In genomic region chr3:42179110-42179725, GRCh38 we compare ENCODE assay signal across 9 cellular contexts.
DNase-seq lines count a peak whose midpoint lies in the region; ATAC-seq and TF ChIP-seq lines count a peak whose summit lies in the region.
"Had no signal": no experiment of that assay in that cellular context is flagged by ENCODE, and none has a peak within 500 bp of the region (broad histone marks: within the 10 kb centered on the region; RNA-seq: fewer than 3 reads in every experiment).

No MANE protein-coding gene starts in this region.

- H3K27me3 ChIP-seq in upper lobe of left lung = no peaks in the 10 kb centered on the region

- WGBS in upper lobe of left lung, 2 donors = 48 to 59% methylated on average over 4 to 7 of the region's 7 CpGs

- no peak for TF ChIP-seq EP300 in upper lobe of left lung (IDR thresholded peaks at IDR 0.05)

- H3K27ac Mint-ChIP-seq in chondrocyte (ENCODE audit: unreplicated experiment) = peak overlapping the region; percentile 87

- H3K36me3 ChIP-seq in upper lobe of left lung = peaks cover 0 to 7% (median 0%) of the 10 kb centered on the region in 4 donors

- no peaks in the 10 kb centered on the region for H3K27me3 Mint-ChIP-seq in chondrocyte (ENCODE audit: low read depth)

- H3K4me3 ChIP-seq in upper lobe of left lung = no peak overlapping the region

- peak; percentile 92 for ATAC-seq in left lobe of liver
- ATAC-seq in upper lobe of left lung (ENCODE audit: low FRiP score in 2 of 2) = peak; percentile 61 to 90
- ATAC-seq in GM19452 (IDR thresholded peaks at IDR 0.05; ENCODE audit: unreplicated experiment) = no peak

- H3K4me1 ChIP-seq in upper lobe of left lung = peaks cover 5 to 14% (median 12%) of the 10 kb centered on the region in 4 donors

- peak; percentile 94 for DNase-seq in Caki2 (ENCODE audit: low read depth)
- peak; percentile 85 for DNase-seq in M059J (ENCODE audit: low read depth)
- DNase-seq in chondrocyte (ENCODE audit: low spot score) = no peak
- DNase-seq in left lobe of liver (ENCODE audit: low spot score) = peak; percentile 64
- DNase-seq in upper lobe of left lung = no peak
- DNase-seq in ureter (ENCODE audit: low spot score) = no peak
- no peak for DNase-seq in NCI-H146 (lab: John Stamatoyannopoulos, UW)

- H3K27ac ChIP-seq in upper lobe of left lung = peak overlapping the region in 2 of 4 donors; percentile 19 to 36
- H3K27ac ChIP-seq: KMS-11 had no signal

- no peaks in the 10 kb centered on the region for H3K9me3 Mint-ChIP-seq in chondrocyte (ENCODE audit: low read depth)

- no peaks in the 10 kb centered on the region for H3K36me3 Mint-ChIP-seq in chondrocyte (ENCODE audit: low read depth)

- peaks cover 20% of the 10 kb centered on the region for H3K4me1 Mint-ChIP-seq in chondrocyte (ENCODE audit: low read depth)

- no peak for TF ChIP-seq POLR2A in upper lobe of left lung (IDR thresholded peaks at IDR 0.05)

- TF ChIP-seq CTCF in chondrocyte (IDR thresholded peaks at IDR 0.05) (no peak), upper lobe of left lung (IDR thresholded peaks at IDR 0.05) (no peak)

- no peak overlapping the region for H3K4me3 Mint-ChIP-seq in chondrocyte (ENCODE audit: unreplicated experiment)

- no peaks in the 10 kb centered on the region for H3K9me3 ChIP-seq in upper lobe of left lung

- in situ Hi-C loops in Caki2 (cut with HindIII; ENCODE audit: low pct_unique_long_range_greater_than_20kb, low sequenced_read_pairs) = no loop called here

Comparison
In these comparisons a context has a peak if more than half of its experiments do, and no peak if none do; other contexts are left out.
1. DNase-seq: peak in Caki2 (single experiment), M059J (single experiment) and left lobe of liver (single experiment); none in chondrocyte (single experiment), upper lobe of left lung (0 of 2), ureter (single experiment) and NCI-H146 (single experiment).